ENCODE assay signal across 8 cellular contexts in the genomic region with DNA sequence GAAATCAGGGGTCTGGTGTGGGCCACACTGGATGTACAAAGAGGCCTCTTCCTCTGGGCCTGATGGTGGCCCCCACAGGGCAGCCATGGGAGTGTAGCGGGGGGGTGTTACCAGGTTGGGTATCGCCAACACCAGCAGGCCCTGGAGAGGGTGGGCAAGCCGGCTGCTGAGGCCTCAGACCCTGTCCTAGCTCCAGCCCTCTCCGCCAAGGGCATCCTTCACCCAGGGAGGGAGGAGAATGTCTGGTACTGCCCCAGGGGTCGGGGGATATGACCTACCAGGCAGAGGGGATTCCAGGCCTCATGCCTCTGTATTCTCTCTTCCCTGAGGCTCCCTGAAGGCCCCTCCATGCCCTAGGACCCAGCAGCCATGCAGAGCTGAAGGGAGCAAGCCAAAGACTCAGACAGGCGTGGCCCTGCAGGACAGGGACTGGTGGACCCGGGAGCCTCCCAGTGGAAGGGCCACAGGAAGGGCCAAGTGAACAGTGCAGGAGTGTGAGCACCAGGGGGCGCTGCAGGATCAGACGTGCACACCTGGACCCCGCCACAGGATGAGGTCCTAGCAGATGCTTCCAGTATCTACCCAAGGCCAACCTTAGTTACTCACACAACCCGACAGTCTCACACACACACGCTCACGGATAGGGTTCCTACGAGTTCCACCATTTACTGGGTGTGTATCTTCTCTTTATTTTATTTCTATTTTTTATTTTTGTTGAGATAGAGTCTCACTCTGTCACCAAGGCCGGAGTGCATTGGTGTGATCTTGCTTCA. TPM values are rescaled to one million over a fixed set of nuclear protein-coding genes. Genes with fewer than 3 reads are reported as not detected.
DNase-seq lines count a peak whose midpoint lies in the region; ATAC-seq and TF ChIP-seq lines count a peak whose summit lies in the region.

No MANE protein-coding gene starts in this region.

- ATAC-seq in CD4-positive, CD25-positive, alpha-beta regulatory T cell (ENCODE audit: low read depth in 2 of 2) = peak; percentile 97
- peak; percentile 87 for ATAC-seq in GM21529 (IDR thresholded peaks at IDR 0.05; ENCODE audit: unreplicated experiment)
- peak; percentile 67 for ATAC-seq in thoracic aorta (ENCODE audit: insufficient number of reproducible peaks, low FRiP score, low read depth)

- H3K27me3 ChIP-seq in CD4-positive, CD25-positive, alpha-beta regulatory T cell (ENCODE audit: control insufficient read depth, insufficient read depth, low read length) = no peaks in the 10 kb centered on the region
- no peaks in the 10 kb centered on the region for H3K27me3 ChIP-seq in SJSA1 (replicated peaks)
- no peaks in the 10 kb centered on the region for H3K27me3 ChIP-seq in osteoblast (ENCODE audit: insufficient read depth, low read length)
- no peaks in the 10 kb centered on the region for H3K27me3 ChIP-seq in thoracic aorta (replicated peaks; ENCODE audit: insufficient read depth)

- no peaks in the 10 kb centered on the region for H3K36me3 Mint-ChIP-seq in CD4-positive, CD25-positive, alpha-beta regulatory T cell

- no peak overlapping the region for H3K27ac Mint-ChIP-seq in CD4-positive, CD25-positive, alpha-beta regulatory T cell

- peaks cover 0 to 1% (median 0%) of the 10 kb centered on the region in 7 donors for H3K9me3 Mint-ChIP-seq in CD4-positive, CD25-positive, alpha-beta regulatory T cell

- H3K4me1 Mint-ChIP-seq in CD4-positive, CD25-positive, alpha-beta regulatory T cell = peaks cover 0 to 35% (median 15%) of the 10 kb centered on the region in 4 donors

- H3K4me3 Mint-ChIP-seq in CD4-positive, CD25-positive, alpha-beta regulatory T cell = peak overlapping the region in 1 of 4 donors; percentile 13

- H3K79me2 ChIP-seq in osteoblast (ENCODE audit: insufficient read depth, low read length) = no peaks in the 10 kb centered on the region

- H3K4me3 ChIP-seq in CD4-positive, CD25-positive, alpha-beta regulatory T cell (ENCODE audit: low read depth, low read length) = no peak overlapping the region
- H3K4me3 ChIP-seq in SJSA1 (no peak overlapping the region), osteoblast (ENCODE audit: insufficient read depth, low read length) (no peak overlapping the region), thoracic aorta (no peak overlapping the region)

- peaks cover 4% of the 10 kb centered on the region for H3K27me3 Mint-ChIP-seq in CD4-positive, CD25-positive, alpha-beta regulatory T cell

- no peaks in the 10 kb centered on the region for H3K9me3 ChIP-seq in CD4-positive, CD25-positive, alpha-beta regulatory T cell (ENCODE audit: control insufficient read depth in 2 of 2, low read length in 2 of 2)
- H3K9me3 ChIP-seq in SJSA1 (replicated peaks) (no peaks in the 10 kb centered on the region), osteoblast (ENCODE audit: low read depth, low read length) (no peaks in the 10 kb centered on the region), thoracic aorta (no peaks in the 10 kb centered on the region)

- TF ChIP-seq CTCF in osteoblast (IDR thresholded peaks at IDR 0.05; ENCODE audit: extremely low read depth, low read depth, low read length) = peak; percentile 90
- TF ChIP-seq CTCF in thoracic aorta (IDR thresholded peaks at IDR 0.05) = peak; percentile 97

- H3K4me1 ChIP-seq in CD4-positive, CD25-positive, alpha-beta regulatory T cell (ENCODE audit: control insufficient read depth, insufficient read depth, low read length, poor library complexity, severe bottlenecking) = no peaks in the 10 kb centered on the region
- peaks cover 23% of the 10 kb centered on the region for H3K4me1 ChIP-seq in SJSA1 (replicated peaks)
- H3K4me1 ChIP-seq in osteoblast (ENCODE audit: insufficient read depth, low read length) = peaks cover 3% of the 10 kb centered on the region
- peaks cover 0 to 18% of the 10 kb centered on the region in 2 donors for H3K4me1 ChIP-seq in thoracic aorta (ENCODE audit: control insufficient read depth in 1 of 2, low read depth in 2 of 2)

- peak; percentile 80 to 90 (median 83) for DNase-seq in CD4-positive, CD25-positive, alpha-beta regulatory T cell
- peak; percentile 77 for DNase-seq in M059J (ENCODE audit: low read depth)
- peak; percentile 73 to 88 for DNase-seq in SJSA1 (ENCODE audit: low read depth in 1 of 2, low spot score in 2 of 2)
- DNase-seq in activated effector memory CD4-positive, alpha-beta T cell treated with Interleukin-2 at 50 U/mL for 16 hours = peak; percentile 77
- DNase-seq in foreskin melanocyte = peak; percentile 57
- peak; percentile 99 for DNase-seq in osteoblast (ENCODE audit: insufficient read length, low spot score, missing footprints)
- DNase-seq in thoracic aorta (ENCODE audit: low spot score) = peak; percentile 58

- H3K36me3 ChIP-seq in CD4-positive, CD25-positive, alpha-beta regulatory T cell (ENCODE audit: control insufficient read depth, insufficient read depth, low read length) = no peaks in the 10 kb centered on the region
- H3K36me3 ChIP-seq in SJSA1 (no peaks in the 10 kb centered on the region), osteoblast (ENCODE audit: insufficient read depth, low read length) (no peaks in the 10 kb centered on the region), thoracic aorta (no peaks in the 10 kb centered on the region)

- H3K27ac ChIP-seq in CD4-positive, CD25-positive, alpha-beta regulatory T cell (ENCODE audit: insufficient read depth, low read length, poor library complexity, severe bottlenecking) = no peak overlapping the region
- no peak overlapping the region for H3K27ac ChIP-seq in SJSA1
- H3K27ac ChIP-seq in osteoblast (ENCODE audit: low read depth, low read length) = no peak overlapping the region
- no peak overlapping the region for H3K27ac ChIP-seq in thoracic aorta

- no peak overlapping the region for H2AFZ ChIP-seq in osteoblast (ENCODE audit: low read length)

- H3K4me2 ChIP-seq in osteoblast (ENCODE audit: insufficient read depth, low read length) = no peak overlapping the region

- H4K20me1 ChIP-seq in osteoblast (ENCODE audit: insufficient read depth, low read length) = no peaks in the 10 kb centered on the region

RNA-seq across cellular contexts. Expression of gene CES4A, which starts 10.9 kb away (rescaled TPM):
- 11.9 TPM for total RNA-seq in CD4-positive, CD25-positive, alpha-beta regulatory T cell
- 1 to 10 TPM; 1.6 to 3.0 (median 2.7) TPM for polyA plus RNA-seq in CD4-positive, CD25-positive, alpha-beta regulatory T cell
- not detected in 2 replicates for total RNA-seq in M059J (2014; rRNA removed; shearing (Covaris generic))
- not detected in 2 replicates for total RNA-seq in SJSA1 (2014; rRNA removed; shearing (Covaris generic))
- total RNA-seq in osteoblast = 1.5 and 1.8 TPM in 2 replicates
- total RNA-seq in thoracic aorta = 1 to 10 TPM; 7.4 to 9.5 TPM

RNA-seq across cellular contexts. Expression of gene CES3, which starts 16.5 kb away (rescaled TPM):
- 0.74 TPM for total RNA-seq in CD4-positive, CD25-positive, alpha-beta regulatory T cell
- polyA plus RNA-seq in CD4-positive, CD25-positive, alpha-beta regulatory T cell = under 1 TPM; 0.10 to 0.29 (median 0.26) TPM
- 0.44 and 1.0 TPM in 2 replicates for total RNA-seq in M059J (2014; rRNA removed; shearing (Covaris generic))
- not detected in 2 replicates for total RNA-seq in SJSA1 (2014; rRNA removed; shearing (Covaris generic))
- total RNA-seq in osteoblast (0.29 TPM in 1 of 2 replicates, not detected in the other), thoracic aorta (1 to 10 TPM in 1 of 2 donors, under 1 TPM in 1; 0.63 to 1.1 TPM)

RNA-seq across cellular contexts. Expression of gene CES2, which starts 42.2 kb away (rescaled TPM):
- total RNA-seq in CD4-positive, CD25-positive, alpha-beta regulatory T cell = 35.4 TPM
- polyA plus RNA-seq in CD4-positive, CD25-positive, alpha-beta regulatory T cell = 10 to 100 TPM; 19.3 to 22.5 (median 19.7) TPM
- 15.9 and 26.6 TPM in 2 replicates for total RNA-seq in M059J (2014; rRNA removed; shearing (Covaris generic))
- total RNA-seq in SJSA1 (2014; rRNA removed; shearing (Covaris generic)) = 15.6 and 21.9 TPM in 2 replicates
- total RNA-seq in osteoblast (38.6 and 42.3 TPM in 2 replicates), thoracic aorta (10 to 100 TPM; 29.8 to 92.7 TPM)

RNA-seq across cellular contexts. Expression of gene CIAO2B, which starts 43.3 kb away (rescaled TPM):
- 64.6 TPM for total RNA-seq in CD4-positive, CD25-positive, alpha-beta regulatory T cell
- 100 to 1,000 TPM; 126 to 161 (median 147) TPM for polyA plus RNA-seq in CD4-positive, CD25-positive, alpha-beta regulatory T cell
- total RNA-seq in M059J (2014; rRNA removed; shearing (Covaris generic)) = 183 and 280 TPM in 2 replicates
- 93.0 and 149 TPM in 2 replicates for total RNA-seq in SJSA1 (2014; rRNA removed; shearing (Covaris generic))
- total RNA-seq in osteoblast = 90.8 and 97.4 TPM in 2 replicates
- total RNA-seq in thoracic aorta = 100 to 1,000 TPM in 1 of 2 donors, 10 to 100 TPM in 1; 23.2 to 102 TPM

RNA-seq across cellular contexts. Expression of gene CBFB, which starts 51.4 kb away (rescaled TPM):
- total RNA-seq in CD4-positive, CD25-positive, alpha-beta regulatory T cell = 108 TPM
- polyA plus RNA-seq in CD4-positive, CD25-positive, alpha-beta regulatory T cell = 100 to 1,000 TPM in 1 of 4 donors, 10 to 100 TPM in 3; 60.9 to 104 (median 77.2) TPM
- total RNA-seq in M059J (2014; rRNA removed; shearing (Covaris generic)) = 86.5 and 111 TPM in 2 replicates
- total RNA-seq in SJSA1 (2014; rRNA removed; shearing (Covaris generic)) = 170 and 181 TPM in 2 replicates
- total RNA-seq in osteoblast = 61.3 and 63.0 TPM in 2 replicates
- 10 to 100 TPM; 28.3 to 79.7 TPM for total RNA-seq in thoracic aorta
